ENCODE assay signal across 1 cellular context in the genomic region with DNA sequence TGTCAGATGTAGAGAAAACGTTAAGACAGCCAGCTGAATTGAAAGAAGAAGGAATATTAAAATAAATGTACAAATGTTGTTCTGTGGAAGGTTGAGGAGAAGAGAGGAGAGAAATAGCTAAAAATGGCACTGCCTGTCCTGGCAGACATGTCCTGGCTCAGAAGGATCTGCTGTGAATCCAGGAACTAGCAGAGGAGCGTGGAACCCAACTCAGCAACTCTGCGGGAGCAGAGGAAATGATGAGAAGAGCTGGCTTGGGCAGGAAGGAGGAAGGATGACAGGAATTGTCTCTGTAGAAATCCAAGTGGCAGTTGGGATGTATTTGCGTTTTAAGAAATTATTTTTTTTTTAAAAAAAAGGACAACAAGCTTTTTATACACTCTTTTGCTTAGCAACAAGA.
TF ChIP-seq lines count a peak whose summit lies in the region.

No MANE protein-coding gene starts in this region.

TF ChIP-seq in GM23338, 12 proteins besides CTCF, POLR2A, EP300 and RAD21 (continued from another document):
- TF ChIP-seq, protein P1, sequence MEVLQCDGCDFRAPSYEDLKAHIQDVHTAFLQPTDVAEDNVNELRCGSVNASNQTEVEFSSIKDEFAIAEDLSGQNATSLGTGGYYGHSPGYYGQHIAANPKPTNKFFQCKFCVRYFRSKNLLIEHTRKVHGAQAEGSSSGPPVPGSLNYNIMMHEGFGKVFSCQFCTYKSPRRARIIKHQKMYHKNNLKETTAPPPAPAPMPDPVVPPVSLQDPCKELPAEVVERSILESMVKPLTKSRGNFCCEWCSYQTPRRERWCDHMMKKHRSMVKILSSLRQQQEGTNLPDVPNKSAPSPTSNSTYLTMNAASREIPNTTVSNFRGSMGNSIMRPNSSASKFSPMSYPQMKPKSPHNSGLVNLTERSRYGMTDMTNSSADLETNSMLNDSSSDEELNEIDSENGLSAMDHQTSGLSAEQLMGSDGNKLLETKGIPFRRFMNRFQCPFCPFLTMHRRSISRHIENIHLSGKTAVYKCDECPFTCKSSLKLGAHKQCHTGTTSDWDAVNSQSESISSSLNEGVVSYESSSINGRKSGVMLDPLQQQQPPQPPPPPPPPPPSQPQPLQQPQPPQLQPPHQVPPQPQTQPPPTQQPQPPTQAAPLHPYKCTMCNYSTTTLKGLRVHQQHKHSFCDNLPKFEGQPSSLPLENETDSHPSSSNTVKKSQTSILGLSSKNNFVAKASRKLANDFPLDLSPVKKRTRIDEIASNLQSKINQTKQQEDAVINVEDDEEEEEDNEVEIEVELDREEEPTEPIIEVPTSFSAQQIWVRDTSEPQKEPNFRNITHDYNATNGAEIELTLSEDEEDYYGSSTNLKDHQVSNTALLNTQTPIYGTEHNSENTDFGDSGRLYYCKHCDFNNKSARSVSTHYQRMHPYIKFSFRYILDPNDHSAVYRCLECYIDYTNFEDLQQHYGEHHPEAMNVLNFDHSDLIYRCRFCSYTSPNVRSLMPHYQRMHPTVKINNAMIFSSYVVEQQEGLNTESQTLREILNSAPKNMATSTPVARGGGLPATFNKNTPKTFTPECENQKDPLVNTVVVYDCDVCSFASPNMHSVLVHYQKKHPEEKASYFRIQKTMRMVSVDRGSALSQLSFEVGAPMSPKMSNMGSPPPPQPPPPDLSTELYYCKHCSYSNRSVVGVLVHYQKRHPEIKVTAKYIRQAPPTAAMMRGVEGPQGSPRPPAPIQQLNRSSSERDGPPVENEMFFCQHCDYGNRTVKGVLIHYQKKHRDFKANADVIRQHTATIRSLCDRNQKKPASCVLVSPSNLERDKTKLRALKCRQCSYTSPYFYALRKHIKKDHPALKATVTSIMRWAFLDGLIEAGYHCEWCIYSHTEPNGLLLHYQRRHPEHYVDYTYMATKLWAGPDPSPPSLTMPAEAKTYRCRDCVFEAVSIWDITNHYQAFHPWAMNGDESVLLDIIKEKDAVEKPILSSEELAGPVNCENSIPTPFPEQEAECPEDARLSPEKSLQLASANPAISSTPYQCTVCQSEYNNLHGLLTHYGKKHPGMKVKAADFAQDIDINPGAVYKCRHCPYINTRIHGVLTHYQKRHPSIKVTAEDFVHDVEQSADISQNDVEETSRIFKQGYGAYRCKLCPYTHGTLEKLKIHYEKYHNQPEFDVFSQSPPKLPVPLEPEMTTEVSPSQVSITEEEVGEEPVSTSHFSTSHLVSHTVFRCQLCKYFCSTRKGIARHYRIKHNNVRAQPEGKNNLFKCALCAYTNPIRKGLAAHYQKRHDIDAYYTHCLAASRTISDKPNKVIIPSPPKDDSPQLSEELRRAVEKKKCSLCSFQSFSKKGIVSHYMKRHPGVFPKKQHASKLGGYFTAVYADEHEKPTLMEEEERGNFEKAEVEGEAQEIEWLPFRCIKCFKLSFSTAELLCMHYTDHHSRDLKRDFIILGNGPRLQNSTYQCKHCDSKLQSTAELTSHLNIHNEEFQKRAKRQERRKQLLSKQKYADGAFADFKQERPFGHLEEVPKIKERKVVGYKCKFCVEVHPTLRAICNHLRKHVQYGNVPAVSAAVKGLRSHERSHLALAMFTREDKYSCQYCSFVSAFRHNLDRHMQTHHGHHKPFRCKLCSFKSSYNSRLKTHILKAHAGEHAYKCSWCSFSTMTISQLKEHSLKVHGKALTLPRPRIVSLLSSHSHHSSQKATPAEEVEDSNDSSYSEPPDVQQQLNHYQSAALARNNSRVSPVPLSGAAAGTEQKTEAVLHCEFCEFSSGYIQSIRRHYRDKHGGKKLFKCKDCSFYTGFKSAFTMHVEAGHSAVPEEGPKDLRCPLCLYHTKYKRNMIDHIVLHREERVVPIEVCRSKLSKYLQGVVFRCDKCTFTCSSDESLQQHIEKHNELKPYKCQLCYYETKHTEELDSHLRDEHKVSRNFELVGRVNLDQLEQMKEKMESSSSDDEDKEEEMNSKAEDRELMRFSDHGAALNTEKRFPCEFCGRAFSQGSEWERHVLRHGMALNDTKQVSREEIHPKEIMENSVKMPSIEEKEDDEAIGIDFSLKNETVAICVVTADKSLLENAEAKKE (CRISPR knock-in tag; IDR thresholded peaks at IDR 0.05) = no peak
- no peak for TF ChIP-seq ZNF331 (CRISPR knock-in tag; IDR thresholded peaks at IDR 0.05; ENCODE audit: low read depth)
